8 cellular contexts compared by ENCODE assay signal in genomic region chr11:66051371-66051765, GRCh38. TPM values are rescaled to one million over a fixed set of nuclear protein-coding genes. Genes with fewer than 3 reads are reported as not detected.
DNase-seq lines count a peak whose midpoint lies in the region; ATAC-seq and TF ChIP-seq lines count a peak whose summit lies in the region.

No MANE protein-coding gene starts in this region.

- H3K27ac ChIP-seq in KOPT-K1 (ENCODE audit: low read depth, low read length, poor library complexity, severe bottlenecking), result peak overlapping the region; percentile 86

- H3K36me3 ChIP-seq in BJ (ENCODE audit: control insufficient read depth, insufficient read depth, low read length) (peaks cover 6% of the 10 kb centered on the region), KOPT-K1 (ENCODE audit: insufficient read depth, low read length) (peaks cover 32% of the 10 kb centered on the region)

- peaks cover 44% of the 10 kb centered on the region for H3K36me3 Mint-ChIP-seq in dendritic cell treated with granulocyte-macrophage colony-stimulating factor and Interleukin-4, amounts not matched to agents 40 ng/mL and 50 ng/mL, for 4 days (ENCODE audit: low read depth)
- H3K36me3 Mint-ChIP-seq in nephron progenitor cell (ENCODE audit: low read depth), result peaks cover 31% of the 10 kb centered on the region

- peak overlapping the region; percentile 98 for H3K27ac Mint-ChIP-seq in dendritic cell treated with granulocyte-macrophage colony-stimulating factor and Interleukin-4, amounts not matched to agents 40 ng/mL and 50 ng/mL, for 4 days
- H3K27ac Mint-ChIP-seq in nephron progenitor cell, result peak overlapping the region; percentile 98

- H3K4me3 ChIP-seq in BJ (ENCODE audit: low read depth, low read length), result peak overlapping the region; percentile 53

- H3K4me1 Mint-ChIP-seq in dendritic cell treated with granulocyte-macrophage colony-stimulating factor and Interleukin-4, amounts not matched to agents 40 ng/mL and 50 ng/mL, for 4 days (ENCODE audit: low read depth), result peaks cover 25% of the 10 kb centered on the region
- peaks cover 65% of the 10 kb centered on the region for H3K4me1 Mint-ChIP-seq in nephron progenitor cell

- POLR2A ChIA-PET in BJ (lab: Charles Lee), result interaction anchor here (1.0 kb wide), 1 partner anchor 16 kb away, joined by 6 read pairs; no protein-coding TSS in a partner anchor

- H3K4me3 Mint-ChIP-seq in dendritic cell treated with granulocyte-macrophage colony-stimulating factor and Interleukin-4, amounts not matched to agents 40 ng/mL and 50 ng/mL, for 4 days, result peak overlapping the region; percentile 100
- peak overlapping the region; percentile 89 for H3K4me3 Mint-ChIP-seq in nephron progenitor cell

- intact Hi-C loops in dendritic cell treated with granulocyte-macrophage colony-stimulating factor and Interleukin-4, amounts not matched to agents 40 ng/mL and 50 ng/mL, for 4 days (cut with micrococcal nuclease), result no loop called here

- CTCF ChIA-PET in BJ (lab: Yijun Ruan, JAX), result interaction anchor here (1.3 to 10.8 kb wide), 6 partner anchors 9 to 281 kb away, joined by 4 to 125 read pairs (median 5); partner anchors contain the start of gene PACS1

- DNase-seq in BJ (ENCODE audit: low read depth) (no peak), nephron progenitor cell (no peak)

- no peaks in the 10 kb centered on the region for H3K9me3 Mint-ChIP-seq in dendritic cell treated with granulocyte-macrophage colony-stimulating factor and Interleukin-4, amounts not matched to agents 40 ng/mL and 50 ng/mL, for 4 days
- H3K9me3 Mint-ChIP-seq in nephron progenitor cell, result no peaks in the 10 kb centered on the region

- peaks cover 24% of the 10 kb centered on the region for H3K27me3 Mint-ChIP-seq in dendritic cell treated with granulocyte-macrophage colony-stimulating factor and Interleukin-4, amounts not matched to agents 40 ng/mL and 50 ng/mL, for 4 days
- H3K27me3 Mint-ChIP-seq in nephron progenitor cell (ENCODE audit: low read depth, poor library complexity), result peaks cover 14% of the 10 kb centered on the region

- H3K27me3 ChIP-seq in BJ (ENCODE audit: control insufficient read depth, insufficient read depth, low read length), result no peaks in the 10 kb centered on the region

- no peaks in the 10 kb centered on the region for H3K9me3 ChIP-seq in KOPT-K1 (ENCODE audit: insufficient read depth, low read length, poor library complexity, severe bottlenecking)

- ATAC-seq in HG03280 (IDR thresholded peaks at IDR 0.05; ENCODE audit: unreplicated experiment) (no peak), HG03139 (IDR thresholded peaks at IDR 0.05; ENCODE audit: unreplicated experiment) (no peak), HG03039 (IDR thresholded peaks at IDR 0.05; ENCODE audit: unreplicated experiment) (no peak)
- no peak for ATAC-seq in activated CD4-positive, CD25-positive, alpha-beta regulatory T cell treated with anti-CD3 and anti-CD28 coated beads, Interleukin-2, amount 50 U/mL, for 24 hours

- TF ChIP-seq CTCF in BJ (IDR thresholded peaks at IDR 0.05; ENCODE audit: insufficient read depth, low read depth, low read length) (no peak), nephron progenitor cell (IDR thresholded peaks at IDR 0.05) (no peak)

RNA-seq across cellular contexts. Expression of gene SF3B2, which starts 0.8 kb away (rescaled TPM):
- 70.3 and 82.7 TPM in 2 replicates for polyA plus RNA-seq in BJ (2011; rRNA removed)
- polyA minus RNA-seq in BJ (2011; rRNA and poly(A)+ RNA removed), result 49.1 and 68.5 TPM in 2 replicates

RNA-seq across cellular contexts. Expression of gene GAL3ST3, which starts 2.4 kb away (rescaled TPM):
- polyA plus RNA-seq in BJ (2011; rRNA removed), result not detected in 2 replicates
- not detected in 2 replicates for polyA minus RNA-seq in BJ (2011; rRNA and poly(A)+ RNA removed)

RNA-seq across cellular contexts. Expression of gene PACS1, which starts 18.7 kb away (rescaled TPM):
- polyA plus RNA-seq in BJ (2011; rRNA removed), result 34.3 and 35.8 TPM in 2 replicates
- 103 TPM in 2 replicates for polyA minus RNA-seq in BJ (2011; rRNA and poly(A)+ RNA removed)

RNA-seq across cellular contexts. Expression of gene CATSPER1, which starts 25.1 kb away (rescaled TPM):
- polyA plus RNA-seq in BJ (2011; rRNA removed), result 0.56 and 0.69 TPM in 2 replicates
- polyA minus RNA-seq in BJ (2011; rRNA and poly(A)+ RNA removed), result 0.10 TPM in 1 of 2 replicates, not detected in the other

RNA-seq across cellular contexts. Expression of gene CST6, which starts 39.6 kb away (rescaled TPM):
- 4.8 and 5.9 TPM in 2 replicates for polyA plus RNA-seq in BJ (2011; rRNA removed)
- 0.41 and 0.81 TPM in 2 replicates for polyA minus RNA-seq in BJ (2011; rRNA and poly(A)+ RNA removed)
